ENCODE assay signal across 7 cellular contexts in the genomic region with DNA sequence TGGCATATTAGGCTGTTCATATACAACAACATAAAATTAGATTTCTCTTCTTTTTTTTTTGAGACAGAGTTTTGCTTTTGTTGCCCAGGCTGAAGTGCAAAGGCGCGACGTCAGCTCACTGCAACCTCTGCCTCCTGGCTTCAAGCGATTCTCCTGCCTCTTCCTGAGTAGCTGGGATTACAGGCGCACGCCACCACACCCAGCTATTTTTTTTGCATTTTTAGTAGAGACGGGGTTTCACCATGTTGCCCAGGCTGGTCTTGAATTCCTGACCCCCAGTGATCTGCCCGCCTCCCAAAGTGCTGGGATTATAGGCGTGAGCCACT.
DNase-seq lines count a peak whose midpoint lies in the region; FAIRE-seq and TF ChIP-seq lines count a peak whose summit lies in the region.
"Not testable (repeated sequence)": the region's sequence is repeated elsewhere in the genome, so short reads cannot be mapped to it uniquely, and the experiment has no call there.

No MANE protein-coding gene starts in this region.

- H3K79me2 ChIP-seq in keratinocyte (ENCODE audit: control insufficient read depth, insufficient read depth, low read length) (peaks cover 77% of the 10 kb centered on the region), neural progenitor cell (ENCODE audit: low read depth) (peaks cover 96% of the 10 kb centered on the region)

- H3K4me3 ChIP-seq in keratinocyte (ENCODE audit: control insufficient read depth in 2 of 3, extremely low read depth in 1 of 3, insufficient read depth in 2 of 3, low read depth in 1 of 3, low read length in 3 of 3) = peak overlapping the region in 2 of 3 experiments; percentile 31 to 46
- not testable (repeated sequence) for H3K4me3 ChIP-seq in liver (ENCODE audit: low read depth in 1 of 3, low read length in 3 of 3); neural progenitor cell; stomach

- intact Hi-C loops in Calu3 (cut with micrococcal nuclease; ENCODE audit: unreplicated experiment); dendritic cell treated with granulocyte-macrophage colony-stimulating factor and Interleukin-4, amounts not matched to agents 40 ng/mL and 50 ng/mL, for 4 days (cut with micrococcal nuclease); stomach (cut with DNase I; ENCODE audit: low total_unique reads): not testable (repeated sequence)

- H3K9me3 ChIP-seq in keratinocyte (ENCODE audit: control insufficient read depth, low read depth, low read length); liver (ENCODE audit: control insufficient read depth in 4 of 4, low read length in 3 of 4); neural progenitor cell (ENCODE audit: low read depth); stomach: not testable (repeated sequence)

- H3K4me2 ChIP-seq in keratinocyte (ENCODE audit: control insufficient read depth, extremely low read depth, insufficient read depth, low read depth, low read length) = peak overlapping the region; percentile 81
- not testable (repeated sequence) for H3K4me2 ChIP-seq in neural progenitor cell

- not testable (repeated sequence) for H3K27me3 ChIP-seq in keratinocyte (ENCODE audit: control insufficient read depth, extremely low read depth, insufficient read depth, low read length); liver (ENCODE audit: control insufficient read depth in 4 of 4, insufficient read depth in 4 of 4, low read length in 3 of 4); neural progenitor cell; stomach

- peak overlapping the region; percentile 79 for H3K27ac ChIP-seq in VCaP
- peak overlapping the region; percentile 71 for H3K27ac ChIP-seq in keratinocyte (ENCODE audit: control insufficient read depth, insufficient read depth, low read length)
- H3K27ac ChIP-seq in liver (ENCODE audit: low read depth in 1 of 2, low read length in 2 of 2) = peak overlapping the region; percentile 70 to 71
- peak overlapping the region; percentile 69 for H3K27ac ChIP-seq in neural progenitor cell
- peak overlapping the region in 3 of 5 donors; percentile 54 to 69 (median 57) for H3K27ac ChIP-seq in stomach

- H3K4me1 Mint-ChIP-seq in Calu3 (ENCODE audit: low read depth, unreplicated experiment) (peaks cover 35% of the 10 kb centered on the region), neural progenitor cell (peaks cover 19% of the 10 kb centered on the region)
- not testable (repeated sequence) for H3K4me1 Mint-ChIP-seq in dendritic cell treated with granulocyte-macrophage colony-stimulating factor and Interleukin-4, amounts not matched to agents 40 ng/mL and 50 ng/mL, for 4 days (ENCODE audit: low read depth)

- TF ChIP-seq EP300 in stomach (IDR thresholded peaks at IDR 0.05) = not testable (repeated sequence)

- CTCF ChIA-PET in Calu3 (lab: Charles Lee) = interaction anchor here (0.5 to 1.9 kb wide), 4 partner anchors 10 to 149 kb away, joined by 3 to 22 read pairs (median 4); no protein-coding TSS in a partner anchor

- peak overlapping the region; percentile 16 for H3K27ac Mint-ChIP-seq in Calu3 (ENCODE audit: unreplicated experiment)
- peak overlapping the region; percentile 30 for H3K27ac Mint-ChIP-seq in dendritic cell treated with granulocyte-macrophage colony-stimulating factor and Interleukin-4, amounts not matched to agents 40 ng/mL and 50 ng/mL, for 4 days
- H3K27ac Mint-ChIP-seq in neural progenitor cell = not testable (repeated sequence)

- not testable (repeated sequence) for FAIRE-seq in keratinocyte (lab: Jason Lieb, UNC)

- not testable (repeated sequence) for TF ChIP-seq POLR2A in stomach (IDR thresholded peaks at IDR 0.05)

- H3F3A ChIP-seq in neural progenitor cell (ENCODE audit: low read depth) = peaks cover 14% of the 10 kb centered on the region

- not testable (repeated sequence) for BruUV-seq in Calu3 (replicated peaks; lab: Mats Ljungman, UMichigan)

- H3K27me3 Mint-ChIP-seq in Calu3 (ENCODE audit: unreplicated experiment); dendritic cell treated with granulocyte-macrophage colony-stimulating factor and Interleukin-4, amounts not matched to agents 40 ng/mL and 50 ng/mL, for 4 days; neural progenitor cell (ENCODE audit: insufficient read depth, low read depth): not testable (repeated sequence)

- TF ChIP-seq RAD21 in liver (IDR thresholded peaks at IDR 0.05) = not testable (repeated sequence)

- peak overlapping the region; percentile 7 for H3K4me3 Mint-ChIP-seq in Calu3 (ENCODE audit: low read depth, unreplicated experiment)
- H3K4me3 Mint-ChIP-seq in dendritic cell treated with granulocyte-macrophage colony-stimulating factor and Interleukin-4, amounts not matched to agents 40 ng/mL and 50 ng/mL, for 4 days; neural progenitor cell: not testable (repeated sequence)

- peaks cover 14% of the 10 kb centered on the region for H3K36me3 Mint-ChIP-seq in Calu3 (ENCODE audit: insufficient read depth, unreplicated experiment)
- H3K36me3 Mint-ChIP-seq in dendritic cell treated with granulocyte-macrophage colony-stimulating factor and Interleukin-4, amounts not matched to agents 40 ng/mL and 50 ng/mL, for 4 days (ENCODE audit: low read depth) = peaks cover 14% of the 10 kb centered on the region
- H3K36me3 Mint-ChIP-seq in neural progenitor cell = peaks cover 14% of the 10 kb centered on the region

- H2AFZ ChIP-seq in keratinocyte (ENCODE audit: control insufficient read depth, low read length); neural progenitor cell (replicated peaks): not testable (repeated sequence)

- H3K9me1 ChIP-seq in keratinocyte (ENCODE audit: control insufficient read depth, extremely low read depth, insufficient read depth, low read length) = not testable (repeated sequence)

- DNase-seq in Calu3; keratinocyte (ENCODE audit: low read depth, low spot score); neural progenitor cell (ENCODE audit: low spot score); stomach: not testable (repeated sequence)

- WGBS in liver = 79% methylated on average over 9 of the region's 9 CpGs
- 79 to 92% (median 85%) methylated on average over 9 of the region's 9 CpGs for WGBS in stomach, 5 donors

- H3K36me3 ChIP-seq in keratinocyte (ENCODE audit: control insufficient read depth in 2 of 2, extremely low read depth in 1 of 2, insufficient read depth in 2 of 2, low read length in 2 of 2) (peaks cover 11 to 17% of the 10 kb centered on the region in 2 experiments), stomach (peaks cover 9 to 16% (median 14%) of the 10 kb centered on the region in 4 donors)
- not testable (repeated sequence) for H3K36me3 ChIP-seq in liver (ENCODE audit: control insufficient read depth in 4 of 4, insufficient read depth in 3 of 4, low read depth in 1 of 4, low read length in 3 of 4); neural progenitor cell

- H4K20me1 ChIP-seq in keratinocyte (ENCODE audit: control insufficient read depth, extremely low read depth, insufficient read depth, low read length) = not testable (repeated sequence)
- peaks cover 16% of the 10 kb centered on the region for H4K20me1 ChIP-seq in neural progenitor cell (ENCODE audit: low read depth)

- H3K9me3 Mint-ChIP-seq in Calu3 (ENCODE audit: low read depth, unreplicated experiment); dendritic cell treated with granulocyte-macrophage colony-stimulating factor and Interleukin-4, amounts not matched to agents 40 ng/mL and 50 ng/mL, for 4 days; neural progenitor cell: not testable (repeated sequence)

- TF ChIP-seq CTCF in Calu3 (IDR thresholded peaks at IDR 0.05; ENCODE audit: unreplicated experiment); VCaP (conservative IDR thresholded peaks at IDR 0.05); keratinocyte (optimal IDR thresholded peaks at IDR 0.05 in 1 of 3, IDR thresholded peaks at IDR 0.05 in 1 of 3, conservative IDR thresholded peaks at IDR 0.05 in 1 of 3; ENCODE audit: extremely low read depth in 1 of 3, insufficient read depth in 2 of 3, low read length in 3 of 3); liver (IDR thresholded peaks at IDR 0.05; ENCODE audit: low read depth, low read length, missing input control); neural progenitor cell (IDR thresholded peaks at IDR 0.05); stomach (IDR thresholded peaks at IDR 0.05): not testable (repeated sequence)

- H3K4me1 ChIP-seq in keratinocyte (ENCODE audit: control insufficient read depth, extremely low read depth, insufficient read depth, low read length) (peaks cover 17% of the 10 kb centered on the region), liver (ENCODE audit: control insufficient read depth in 4 of 4, insufficient read depth in 4 of 4, low read length in 3 of 4) (peaks cover 4 to 16% (median 6%) of the 10 kb centered on the region in 4 donors), neural progenitor cell (peaks cover 22% of the 10 kb centered on the region), stomach (peaks cover 0 to 31% (median 17%) of the 10 kb centered on the region in 4 donors)

- H3K9ac ChIP-seq in keratinocyte (ENCODE audit: control insufficient read depth, extremely low read depth, insufficient read depth, low read length) (peak overlapping the region; percentile 47), liver (ENCODE audit: low read depth in 1 of 2, low read length in 2 of 2) (peak overlapping the region in 1 of 2 donors; percentile 66)
- H3K9ac ChIP-seq in neural progenitor cell = not testable (repeated sequence)

- dilution Hi-C loops in keratinocyte (cut with MboI; ENCODE audit: extremely low pct_ligation_motif_present, low sequenced_read_pairs) = not testable (repeated sequence)
